Comparison of ENCODE assay signal across 14 cellular contexts in the genomic region with DNA sequence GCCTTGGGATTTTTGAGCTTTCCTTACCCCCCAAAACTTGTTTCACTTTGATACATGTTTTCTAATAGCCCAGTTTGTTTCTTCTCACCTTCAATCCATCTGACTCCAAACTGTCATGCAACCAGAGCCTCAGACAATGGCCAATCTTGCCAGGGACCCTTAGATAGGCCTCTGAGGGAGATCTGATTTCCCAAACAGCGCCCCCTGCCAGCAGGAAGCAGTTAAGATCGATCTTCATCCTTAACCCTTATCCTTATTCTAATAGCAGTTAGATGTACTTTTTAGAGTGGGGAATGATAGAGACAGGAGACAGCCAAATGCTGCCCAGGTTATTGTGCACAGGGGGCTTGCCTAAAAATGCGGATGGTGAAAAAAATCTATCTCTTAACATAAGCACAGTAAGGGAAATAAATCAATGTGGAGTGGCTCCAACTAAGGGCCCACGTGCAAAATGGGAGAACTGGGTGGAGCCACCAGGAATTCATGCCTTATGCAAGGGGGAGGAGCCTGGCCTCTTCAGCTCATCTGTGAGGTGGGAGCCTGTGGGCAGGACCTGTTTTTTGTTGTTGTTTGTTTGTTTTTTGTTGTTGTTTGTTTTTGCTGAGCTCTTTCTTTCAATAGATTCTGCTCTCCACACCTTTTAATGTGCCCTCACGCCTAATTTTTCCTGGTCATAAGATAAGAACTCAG.
DNase-seq lines count a peak whose midpoint lies in the region; ATAC-seq and TF ChIP-seq lines count a peak whose summit lies in the region.
"Had no signal": no experiment of that assay in that cellular context is flagged by ENCODE, and none has a peak within 500 bp of the region (broad histone marks: within the 10 kb centered on the region; RNA-seq: fewer than 3 reads in every experiment).

No MANE protein-coding gene starts in this region.

- peak; percentile 49 for TF ChIP-seq CTCF in WERI-Rb-1 (IDR thresholded peaks at IDR 0.05; ENCODE audit: low read depth, low read length)
- TF ChIP-seq CTCF in smooth muscle cell (IDR thresholded peaks at IDR 0.05; ENCODE audit: borderline replicate concordance, insufficient read depth, poor library complexity, severe bottlenecking): peak; percentile 18

- H3K79me2 ChIP-seq in smooth muscle cell (ENCODE audit: low read depth): no peaks in the 10 kb centered on the region

- no peak for ATAC-seq in GM18867 (IDR thresholded peaks at IDR 0.05; ENCODE audit: unreplicated experiment)

- H2AFZ ChIP-seq in smooth muscle cell (ENCODE audit: low read depth): no peak overlapping the region

- H3K36me3 ChIP-seq in MG63 (no peaks in the 10 kb centered on the region), WERI-Rb-1 (no peaks in the 10 kb centered on the region), smooth muscle cell (ENCODE audit: low read depth) (no peaks in the 10 kb centered on the region)
- H3K36me3 ChIP-seq: HAP-1 had no signal

- DNase-seq in NCI-H82 (lab: John Stamatoyannopoulos, UW) (peak; percentile 3), NCI-H82 treated with DMSO at 0.1 percent for 48 hours (lab: John Stamatoyannopoulos, UW; ENCODE audit: unreplicated experiment) (no peak), MG63 (peak; percentile 48), WERI-Rb-1 (peak; percentile 17), smooth muscle cell (lab: John Stamatoyannopoulos, UW; ENCODE audit: unreplicated experiment) (no peak), NCI-H2227 treated with DMSO at 0.1 percent for 48 hours (lab: John Stamatoyannopoulos, UW) (no peak), MV-4-11 (lab: John Stamatoyannopoulos, UW) (no peak)
- DNase-seq: Caco-2, mesenchymal stem cell, NCI-H1436, NCI-H524 treated with DMSO at 0.1 percent for 48 hours, Right ventricle myocardium superior had no signal

- no peaks in the 10 kb centered on the region for H3K4me1 ChIP-seq in smooth muscle cell (ENCODE audit: low read depth)
- H3K4me1 ChIP-seq: Caco-2, HAP-1 had no signal

- H4K20me1 ChIP-seq in smooth muscle cell (ENCODE audit: low read depth): no peaks in the 10 kb centered on the region

- no peak overlapping the region for H3K9ac ChIP-seq in smooth muscle cell (ENCODE audit: low read depth)

- WGBS in smooth muscle cell (ENCODE audit: low lambda C conversion rate): 71% methylated on average over 5 of the region's 5 CpGs

- H3K27ac ChIP-seq in WERI-Rb-1: no peak overlapping the region
- H3K27ac ChIP-seq in smooth muscle cell (ENCODE audit: low read depth): no peak overlapping the region

- H3K27me3 ChIP-seq in MG63: peaks cover 8% of the 10 kb centered on the region
- peaks cover 60% of the 10 kb centered on the region for H3K27me3 ChIP-seq in WERI-Rb-1 (ENCODE audit: insufficient read depth, low read depth, severe bottlenecking)
- H3K27me3 ChIP-seq in smooth muscle cell (ENCODE audit: low read depth): no peaks in the 10 kb centered on the region

- H3F3A ChIP-seq in smooth muscle cell (ENCODE audit: low read depth): no peaks in the 10 kb centered on the region

- H3K9me3 ChIP-seq in MG63 (no peaks in the 10 kb centered on the region), WERI-Rb-1 (ENCODE audit: severe bottlenecking) (no peaks in the 10 kb centered on the region), smooth muscle cell (replicated peaks; ENCODE audit: low read depth) (no peaks in the 10 kb centered on the region)
- H3K9me3 ChIP-seq: Caco-2, HAP-1 had no signal

- H3K4me3 ChIP-seq in MG63: no peak overlapping the region
- H3K4me3 ChIP-seq in WERI-Rb-1 (ENCODE audit: low read depth, low read length): no peak overlapping the region
- no peak overlapping the region for H3K4me3 ChIP-seq in smooth muscle cell
- H3K4me3 ChIP-seq: HAP-1 had no signal

- no peak overlapping the region for H3K4me2 ChIP-seq in smooth muscle cell

Comparison
In these comparisons a context has a peak if more than half of its experiments do, and no peak if none do; other contexts are left out.
1. DNase-seq: peak in NCI-H82 (single experiment), MG63 (single experiment) and WERI-Rb-1 (single experiment); none in NCI-H82 treated with DMSO at 0.1 percent for 48 hours (single experiment), smooth muscle cell (single experiment), NCI-H2227 treated with DMSO at 0.1 percent for 48 hours (single experiment) and MV-4-11 (single experiment).